26 cellular contexts compared by ENCODE assay signal in the genomic region with DNA sequence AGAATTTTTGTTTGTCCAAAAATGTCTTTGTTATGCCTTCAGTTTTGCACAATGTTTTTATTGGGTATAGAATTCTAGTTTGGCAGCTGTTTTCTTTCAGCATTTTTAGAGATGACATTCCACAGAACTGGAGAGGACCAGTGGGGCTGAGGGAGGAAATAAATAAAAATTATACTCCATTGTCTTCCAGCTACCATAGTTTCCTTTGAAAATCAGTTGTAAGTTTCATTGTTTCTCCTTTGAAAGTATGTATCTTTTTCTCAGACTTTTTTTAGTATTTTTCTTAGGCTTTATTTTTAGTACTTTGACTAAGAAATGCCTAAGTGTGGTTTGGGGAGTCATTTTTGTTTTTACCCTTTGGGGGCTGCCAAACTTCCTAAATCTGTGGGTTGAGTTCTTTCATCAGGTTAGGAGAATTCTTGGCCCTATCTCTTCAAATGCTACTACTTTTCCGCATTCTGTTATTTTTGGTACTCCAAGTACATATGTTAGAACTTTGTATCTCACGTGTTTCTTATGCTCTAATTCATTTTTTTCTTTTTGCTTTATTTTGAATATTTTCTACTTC. TPM values are rescaled to one million over a fixed set of nuclear protein-coding genes. Genes with fewer than 3 reads are reported as not detected.
DNase-seq lines count a peak whose midpoint lies in the region; ATAC-seq and TF ChIP-seq lines count a peak whose summit lies in the region.
"Had no signal": no experiment of that assay in that cellular context is flagged by ENCODE, and none has a peak within 500 bp of the region (broad histone marks: within the 10 kb centered on the region; RNA-seq: fewer than 3 reads in every experiment).

No MANE protein-coding gene starts in this region.

- no peak overlapping the region for H3K18ac ChIP-seq in trophoblast cell (ENCODE audit: low read length)

- no peak overlapping the region for H2BK120ac ChIP-seq in trophoblast cell (ENCODE audit: insufficient read depth, low read length, poor library complexity)

- H3K4ac ChIP-seq in trophoblast cell (ENCODE audit: low read depth, low read length): no peak overlapping the region

- H3K27ac Mint-ChIP-seq in activated T-cell treated with anti-CD3 and anti-CD28 coated beads, Interleukin-2, amount 50 U/mL, for 72 hours: peak overlapping the region; percentile 68
- H3K27ac Mint-ChIP-seq in WTC11: no peak overlapping the region

- no peak overlapping the region for H4K12ac ChIP-seq in trophoblast cell (ENCODE audit: low read depth, low read length)

- POLR2A ChIA-PET in WTC11 (lab: Charles Lee): no interaction called here

- CTCF ChIA-PET in WTC11 (lab: Charles Lee): no interaction called here

- H3K27me3 Mint-ChIP-seq in activated T-cell treated with anti-CD3 and anti-CD28 coated beads, Interleukin-2, amount 50 U/mL, for 72 hours (ENCODE audit: low read depth): no peaks in the 10 kb centered on the region
- H3K27me3 Mint-ChIP-seq in WTC11 (ENCODE audit: low read depth): no peaks in the 10 kb centered on the region
- H3K27me3 Mint-ChIP-seq: CD4-positive, alpha-beta memory T cell had no signal

- H4K20me1 ChIP-seq in GM23248 (ENCODE audit: insufficient read depth): no peaks in the 10 kb centered on the region

- no peak overlapping the region for H2AK5ac ChIP-seq in trophoblast cell (ENCODE audit: low read length)

- H3F3A ChIP-seq in GM23248 (ENCODE audit: insufficient read depth): peaks cover 8% of the 10 kb centered on the region; the same call in 1 of the 2 replicates

- no peak overlapping the region for H2BK5ac ChIP-seq in trophoblast cell (ENCODE audit: low read depth, low read length, poor library complexity)

- no peaks in the 10 kb centered on the region for H3K79me1 ChIP-seq in trophoblast cell (ENCODE audit: low read length)

- no peak overlapping the region for H3K23ac ChIP-seq in trophoblast cell (ENCODE audit: low read length)

- H4K91ac ChIP-seq in trophoblast cell (ENCODE audit: low read depth, low read length): no peak overlapping the region

- no peak for ATAC-seq in activated T-cell treated with anti-CD3 and anti-CD28 coated beads, Interleukin-2, amount 50 U/mL, for 72 hours (replicated peaks in 1 of 2)
- ATAC-seq in WTC11: no peak
- no peak for ATAC-seq in HG03460 (IDR thresholded peaks at IDR 0.05; ENCODE audit: unreplicated experiment)
- ATAC-seq: PC-3 had no signal

- no peak for TF ChIP-seq CTCF in WTC11 (IDR thresholded peaks at IDR 0.05)
- TF ChIP-seq CTCF in GM13976 (IDR thresholded peaks at IDR 0.05; ENCODE audit: borderline replicate concordance, control extremely low read depth, extremely low read depth, insufficient read depth, missing control alignments): no peak

- no peak overlapping the region for H3K4me3 Mint-ChIP-seq in activated T-cell treated with anti-CD3 and anti-CD28 coated beads, Interleukin-2, amount 50 U/mL, for 72 hours
- H3K4me3 Mint-ChIP-seq in WTC11: no peak overlapping the region
- H3K4me3 Mint-ChIP-seq: CD4-positive, alpha-beta memory T cell had no signal

- no peak overlapping the region for H4K8ac ChIP-seq in trophoblast cell (ENCODE audit: low read depth, low read length)

- H3K9me3 ChIP-seq in GM23248 (ENCODE audit: low read depth) (no peaks in the 10 kb centered on the region), trophoblast cell (ENCODE audit: insufficient read depth, low read depth, low read length) (peaks cover 2% of the 10 kb centered on the region)

- no peak overlapping the region for H3K14ac ChIP-seq in trophoblast cell (ENCODE audit: low read length)

- H3K79me2 ChIP-seq in GM23248 (ENCODE audit: insufficient read depth): no peaks in the 10 kb centered on the region; the same call in 1 of the 2 replicates
- H3K79me2 ChIP-seq in trophoblast cell (ENCODE audit: control insufficient read depth, insufficient read depth, low read length, poor library complexity): no peaks in the 10 kb centered on the region

- H3K9me3 Mint-ChIP-seq in activated T-cell treated with anti-CD3 and anti-CD28 coated beads, Interleukin-2, amount 50 U/mL, for 72 hours: peaks cover 0 to 2% of the 10 kb centered on the region in 2 donors
- H3K9me3 Mint-ChIP-seq in WTC11: peaks cover 14% of the 10 kb centered on the region; the same call in 1 of the 2 replicates

- H2AFZ ChIP-seq in GM23248 (no peak overlapping the region), trophoblast cell (ENCODE audit: insufficient read depth, low read length, poor library complexity) (no peak overlapping the region)

- 100% methylated on average over 2 of the region's 2 CpGs for WGBS in GM23248 (ENCODE audit: low coverage in 1 of 2, low lambda C conversion rate in 2 of 2, missing lambda C conversion rate in 2 of 2), 2 experiments
- WGBS in trophoblast cell (ENCODE audit: extremely low coverage, insufficient coverage, insufficient read length): no CpG with 5 or more reads among the region's 2 CpGs

- H3K27me3 ChIP-seq in GM23248 (replicated peaks; ENCODE audit: insufficient read depth) (no peaks in the 10 kb centered on the region), trophoblast cell (ENCODE audit: insufficient read depth, low read length) (no peaks in the 10 kb centered on the region)

- H3K27ac ChIP-seq in GM23248: no peak overlapping the region
- no peak overlapping the region for H3K27ac ChIP-seq in trophoblast cell (ENCODE audit: low read depth, low read length)
- H3K27ac ChIP-seq: HL-60 had no signal

- H2BK12ac ChIP-seq in trophoblast cell (ENCODE audit: low read length): no peak overlapping the region

- peaks cover 34 to 75% of the 10 kb centered on the region in 2 donors for H3K36me3 Mint-ChIP-seq in activated T-cell treated with anti-CD3 and anti-CD28 coated beads, Interleukin-2, amount 50 U/mL, for 72 hours (ENCODE audit: insufficient read depth in 2 of 2)
- H3K36me3 Mint-ChIP-seq in WTC11: peaks cover 93% of the 10 kb centered on the region

- H3K4me3 ChIP-seq in GM23248 (no peak overlapping the region), trophoblast cell (ENCODE audit: low read depth, low read length) (no peak overlapping the region)
- H3K4me3 ChIP-seq: HAP-1 had no signal

- H3K36me3 ChIP-seq in GM23248 (ENCODE audit: low read depth) (peaks cover 98% of the 10 kb centered on the region), trophoblast cell (ENCODE audit: control insufficient read depth in 1 of 2, insufficient read depth in 2 of 2, low read length in 2 of 2) (peaks cover 25 to 47% of the 10 kb centered on the region in 2 experiments)

- in situ Hi-C loops in GM23248 (cut with MboI) (no loop called here), GM13976 (cut with MboI; ENCODE audit: low sequenced_read_pairs, unreplicated experiment) (no loop called here)

- H3K9ac ChIP-seq in GM23248: no peak overlapping the region
- H3K9ac ChIP-seq in trophoblast cell (ENCODE audit: low read length): no peak overlapping the region
- H3K9ac ChIP-seq: SK-N-SH had no signal

- DNase-seq in activated T-cell treated with anti-CD3 and anti-CD28 coated beads, Interleukin-2, amount 50 U/mL, for 72 hours: no peak
- no peak for DNase-seq in activated T-cell treated with anti-CD3 and anti-CD28 coated beads, Interleukin-2, amount 50 U/mL, for 48 hours
- DNase-seq in GM23248 (peak; percentile 9), WTC11 (ENCODE audit: low spot score) (no peak), renal cortical epithelial cell (ENCODE audit: low read depth) (peak; percentile 21), GM13976 (ENCODE audit: low spot score) (no peak), trophoblast cell (no peak)
- DNase-seq: C1 segment of cervical spinal cord; CD4-positive, alpha-beta memory T cell; COR-L47; DMS 273 treated with DMSO at 0.1 percent for 48 hours; DMS79; EL; GOT3; Karpas-422; NCI-H2029 treated with DMSO at 0.1 percent for 48 hours; NCI-H2171 treated with DMSO at 0.1 percent for 48 hours; NCI-H446; NCI-H524 treated with DMSO at 0.1 percent for 48 hours; NCI-H774; PC-3; SK-N-SH; T-helper 2 cell had no signal

- H3K4me1 ChIP-seq in GM23248 (ENCODE audit: insufficient read depth): no peaks in the 10 kb centered on the region
- H3K4me1 ChIP-seq in trophoblast cell (ENCODE audit: control insufficient read depth in 1 of 2, insufficient read depth in 2 of 2, low read length in 2 of 2): no peaks in the 10 kb centered on the region
- H3K4me1 ChIP-seq: HAP-1 had no signal

- no peaks in the 10 kb centered on the region for H3K4me1 Mint-ChIP-seq in activated T-cell treated with anti-CD3 and anti-CD28 coated beads, Interleukin-2, amount 50 U/mL, for 72 hours (ENCODE audit: low read depth)
- no peaks in the 10 kb centered on the region for H3K4me1 Mint-ChIP-seq in WTC11

- no peak overlapping the region for H3K4me2 ChIP-seq in GM23248 (ENCODE audit: unreplicated experiment)
- no peak overlapping the region for H3K4me2 ChIP-seq in trophoblast cell (ENCODE audit: low read length)
- H3K4me2 ChIP-seq: SK-N-SH had no signal

- H3K9me2 ChIP-seq in GM23248 (ENCODE audit: insufficient read depth): no peaks in the 10 kb centered on the region
- H3K9me2 ChIP-seq: SK-N-SH had no signal

TF ChIP-seq in WTC11, 78 proteins besides CTCF, POLR2A, EP300 and RAD21:
- no peak for TF ChIP-seq GABPB1 (CRISPR knock-in tag; IDR thresholded peaks at IDR 0.05)
- TF ChIP-seq, protein P1, sequence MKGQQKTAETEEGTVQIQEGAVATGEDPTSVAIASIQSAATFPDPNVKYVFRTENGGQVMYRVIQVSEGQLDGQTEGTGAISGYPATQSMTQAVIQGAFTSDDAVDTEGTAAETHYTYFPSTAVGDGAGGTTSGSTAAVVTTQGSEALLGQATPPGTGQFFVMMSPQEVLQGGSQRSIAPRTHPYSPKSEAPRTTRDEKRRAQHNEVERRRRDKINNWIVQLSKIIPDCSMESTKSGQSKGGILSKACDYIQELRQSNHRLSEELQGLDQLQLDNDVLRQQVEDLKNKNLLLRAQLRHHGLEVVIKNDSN (CRISPR knock-in tag; IDR thresholded peaks at IDR 0.05): no peak
- TF ChIP-seq ZNF317 (CRISPR knock-in tag; IDR thresholded peaks at IDR 0.05; ENCODE audit: borderline replicate concordance, low read depth): peak; percentile 87
- no peak for TF ChIP-seq TP53 (CRISPR knock-in tag; IDR thresholded peaks at IDR 0.05)

RNA-seq across cellular contexts. Expression of a gene that starts 15.2 kb away (rescaled TPM):
- total RNA-seq in activated T-cell treated with anti-CD3 and anti-CD28 coated beads, Interleukin-2, amount 50 U/mL, for 72 hours: 1 to 10 TPM in 1 of 2 donors, under 1 TPM in 1; 0.37 to 1.6 TPM
- 1.3 TPM in 1 of 2 replicates, not detected in the other for total RNA-seq in GM23248 (2014; rRNA removed; shearing (Covaris generic))
- 0.16 TPM in 1 of 2 replicates, not detected in the other for polyA plus RNA-seq in GM23248 (2016; fragmentation: Nextera tagmentation; extraction: Ambion mirVana)
- total RNA-seq in WTC11 (2021) (4.8 to 7.0 TPM (median 5.3 TPM) in 3 replicates), renal cortical epithelial cell (0.30 and 0.35 TPM in 2 replicates)
- polyA plus RNA-seq in trophoblast cell (2013): 0.52 and 0.54 TPM in 2 replicates
- polyA plus RNA-seq: CD4-positive, alpha-beta memory T cell had no signal

RNA-seq across cellular contexts. Expression of a gene that starts 27.7 kb away (rescaled TPM):
- 10 to 100 TPM; 81.1 to 93.0 TPM for total RNA-seq in activated T-cell treated with anti-CD3 and anti-CD28 coated beads, Interleukin-2, amount 50 U/mL, for 72 hours
- total RNA-seq in GM23248 (2014; rRNA removed; shearing (Covaris generic)): 180 and 215 TPM in 2 replicates
- polyA plus RNA-seq in GM23248 (2016; fragmentation: Nextera tagmentation; extraction: Ambion mirVana): 108 and 118 TPM in 2 replicates
- total RNA-seq in WTC11 (2021) (89.9 to 98.8 TPM (median 95.1 TPM) in 3 replicates), renal cortical epithelial cell (153 and 373 TPM in 2 replicates)
- polyA plus RNA-seq in trophoblast cell (2013): 86.5 and 89.0 TPM in 2 replicates

Comparison
In these comparisons a context has a peak if more than half of its experiments do, and no peak if none do; other contexts are left out.
1. DNase-seq: peak in GM23248 (single experiment) and renal cortical epithelial cell (single experiment); none in activated T-cell treated with anti-CD3 and anti-CD28 coated beads, Interleukin-2, amount 50 U/mL, for 72 hours (0 of 2), activated T-cell treated with anti-CD3 and anti-CD28 coated beads, Interleukin-2, amount 50 U/mL, for 48 hours (0 of 2), WTC11 (single experiment), GM13976 (single experiment) and trophoblast cell (0 of 2).